Comparison of ENCODE assay signal across 8 cellular contexts in genomic region chr15:75452364-75452967, GRCh38. TPM values are rescaled to one million over a fixed set of nuclear protein-coding genes. Genes with fewer than 3 reads are reported as not detected.
DNase-seq lines count a peak whose midpoint lies in the region; TF ChIP-seq lines count a peak whose summit lies in the region.

No MANE protein-coding gene starts in this region.

- no peak overlapping the region for H2BK15ac ChIP-seq in mesendoderm (replicated peaks; ENCODE audit: low read depth)

- no peak overlapping the region for H4K8ac ChIP-seq in mesendoderm (ENCODE audit: low read depth, low read length)

- peak overlapping the region; percentile 96 for H3K27ac ChIP-seq in HL-60 (replicated peaks)
- peak overlapping the region; percentile 82 for H3K27ac ChIP-seq in mesendoderm (ENCODE audit: low read depth, low read length)

- no peak for TF ChIP-seq CTCF in HL-60 (IDR thresholded peaks at IDR 0.05; ENCODE audit: insufficient read depth, low read length)

- peak overlapping the region; percentile 2 for H2BK5ac ChIP-seq in mesendoderm (ENCODE audit: low read length)

- H3K18ac ChIP-seq in mesendoderm (ENCODE audit: low read length) = peak overlapping the region; percentile 21

- H3K4me2 ChIP-seq in mesendoderm (ENCODE audit: low read length) = peak overlapping the region; percentile 100

- peak overlapping the region; percentile 99 for H3K9ac ChIP-seq in mesendoderm (ENCODE audit: low read length)

- no peak overlapping the region for H3K23ac ChIP-seq in mesendoderm (ENCODE audit: low read length)

- H3K56ac ChIP-seq in mesendoderm (ENCODE audit: low read length) = peak overlapping the region; percentile 97

- WGBS in mesendoderm (ENCODE audit: extremely low coverage, insufficient coverage, low lambda C conversion rate) = no CpG with 5 or more reads among the region's 19 CpGs

- H3K27me3 ChIP-seq in HL-60 (ENCODE audit: insufficient read depth, poor library complexity, severe bottlenecking) = no peaks in the 10 kb centered on the region
- H3K27me3 ChIP-seq in mesendoderm (ENCODE audit: insufficient read depth, low read length, poor library complexity) = no peaks in the 10 kb centered on the region

- peaks cover 35% of the 10 kb centered on the region for H3K79me2 ChIP-seq in mesendoderm (ENCODE audit: control insufficient read depth, insufficient read depth, low read length)

- no peak overlapping the region for H4K5ac ChIP-seq in mesendoderm (ENCODE audit: low read length)

- peak; percentile 89 for DNase-seq in Ammon's horn (ENCODE audit: low spot score)
- DNase-seq in HL-60 (ENCODE audit: low read depth in 1 of 2, low spot score in 1 of 2) = peak; percentile 66 to 88
- peak; percentile 74 to 80 for DNase-seq in NOMO-1 (lab: John Stamatoyannopoulos, UW; ENCODE audit: unreplicated experiment in 2 of 2)
- peak; percentile 85 for DNase-seq in activated CD8-positive, alpha-beta memory T cell treated with anti-CD3 and anti-CD28 coated beads for 24 hours
- DNase-seq in effector CD8-positive, alpha-beta T cell (lab: John Stamatoyannopoulos, UW) = peak; percentile 65
- DNase-seq in mesendoderm = peak; percentile 89
- peak; percentile 55 for DNase-seq in stimulated activated CD8-positive, alpha-beta memory T cell treated with anti-CD3 and anti-CD28 coated beads, Interleukin-15, amount 100 ng/mL, for 1 hour (ENCODE audit: low read depth)
- no peak for DNase-seq in iPS-NIHi7 (ENCODE audit: extremely low spot score)

- no peak overlapping the region for H2BK120ac ChIP-seq in mesendoderm (ENCODE audit: low read depth, low read length)

- H3K4me3 ChIP-seq in HL-60 (replicated peaks; ENCODE audit: insufficient read depth, low read length) (peak overlapping the region; percentile 46), mesendoderm (ENCODE audit: low read length) (peak overlapping the region; percentile 88)

- no peaks in the 10 kb centered on the region for H3K36me3 ChIP-seq in mesendoderm (ENCODE audit: control insufficient read depth, insufficient read depth, low read length)

- no peaks in the 10 kb centered on the region for H3K4me1 ChIP-seq in mesendoderm (ENCODE audit: control insufficient read depth, low read depth, low read length)

- no peak overlapping the region for H3K4ac ChIP-seq in mesendoderm (ENCODE audit: low read depth, low read length)

- H2AK5ac ChIP-seq in mesendoderm (ENCODE audit: low read length) = peak overlapping the region; percentile 79

- H3K79me1 ChIP-seq in mesendoderm (ENCODE audit: low read length) = peaks cover 10% of the 10 kb centered on the region

RNA-seq across cellular contexts. Expression of gene SIN3A, which starts 1.0 kb away (rescaled TPM):
- polyA plus RNA-seq in mesendoderm (2013, experiment 1 of 2) = 34.8 TPM
- 35.3 TPM for polyA plus RNA-seq in mesendoderm (2013, experiment 2 of 2)
